Comparison of ENCODE assay signal across 1 cellular context in genomic region chr2:23912054-23912453, GRCh38.
TF ChIP-seq lines count a peak whose summit lies in the region.

No MANE protein-coding gene starts in this region.

TF ChIP-seq in K562, 482 proteins besides CTCF, POLR2A, EP300 and RAD21:
- peak; percentile 39; the same call in 1 of the 2 replicates for TF ChIP-seq JUN (IDR thresholded peaks at IDR 0.05; ENCODE audit: borderline replicate concordance, low read depth, low read length)
- TF ChIP-seq JUN (CRISPR knock-in tag; IDR thresholded peaks at IDR 0.05; ENCODE audit: borderline replicate concordance), result no peak
- TF ChIP-seq E2F4 (CRISPR knock-in tag; IDR thresholded peaks at IDR 0.05; ENCODE audit: low read depth), result no peak
- TF ChIP-seq SAFB2 (IDR thresholded peaks at IDR 0.05; ENCODE audit: borderline replicate concordance, low read depth, low read length, severe bottlenecking), result no peak
- TF ChIP-seq FOSL1 (tag; conservative IDR thresholded peaks at IDR 0.05), result peak; percentile 26; the same call in 1 of the 2 replicates
- TF ChIP-seq ETV6 (IDR thresholded peaks at IDR 0.05; ENCODE audit: borderline replicate concordance in 1 of 2, low read depth in 2 of 2, low read length in 1 of 2), result no peak
- TF ChIP-seq ETV6 (CRISPR knock-in tag; IDR thresholded peaks at IDR 0.05; ENCODE audit: borderline replicate concordance), result no peak
- TF ChIP-seq DPF2 (IDR thresholded peaks at IDR 0.05), result no peak
- no peak for TF ChIP-seq MED1 (CRISPR knock-in tag; IDR thresholded peaks at IDR 0.05; ENCODE audit: borderline replicate concordance)
- 0 out of 2 replicates have a peak, but pooled peaks have one; percentile 16 for TF ChIP-seq JUND (IDR thresholded peaks at IDR 0.05; ENCODE audit: borderline replicate concordance, low read depth, low read length)
- TF ChIP-seq JUND (tag; IDR thresholded peaks at IDR 0.05; ENCODE audit: borderline replicate concordance, low read depth, low read length), result no peak
- TF ChIP-seq CBFB (CRISPR knock-in tag; IDR thresholded peaks at IDR 0.05), result no peak
- TF ChIP-seq MCM3 (IDR thresholded peaks at IDR 0.05), result no peak
- TF ChIP-seq ARID1B (IDR thresholded peaks at IDR 0.05), result peak; percentile 10; the same call in 1 of the 2 replicates
- TF ChIP-seq RBM39 (optimal IDR thresholded peaks at IDR 0.05; ENCODE audit: low read depth, low read length), result no peak
- 0 out of 2 replicates have a peak, but pooled peaks have one; percentile 23 for TF ChIP-seq SMARCE1 (IDR thresholded peaks at IDR 0.05)
TF ChIP-seq in K562: peak in this region for 5.
